Comparison of ENCODE assay signal across 8 cellular contexts in the genomic region with DNA sequence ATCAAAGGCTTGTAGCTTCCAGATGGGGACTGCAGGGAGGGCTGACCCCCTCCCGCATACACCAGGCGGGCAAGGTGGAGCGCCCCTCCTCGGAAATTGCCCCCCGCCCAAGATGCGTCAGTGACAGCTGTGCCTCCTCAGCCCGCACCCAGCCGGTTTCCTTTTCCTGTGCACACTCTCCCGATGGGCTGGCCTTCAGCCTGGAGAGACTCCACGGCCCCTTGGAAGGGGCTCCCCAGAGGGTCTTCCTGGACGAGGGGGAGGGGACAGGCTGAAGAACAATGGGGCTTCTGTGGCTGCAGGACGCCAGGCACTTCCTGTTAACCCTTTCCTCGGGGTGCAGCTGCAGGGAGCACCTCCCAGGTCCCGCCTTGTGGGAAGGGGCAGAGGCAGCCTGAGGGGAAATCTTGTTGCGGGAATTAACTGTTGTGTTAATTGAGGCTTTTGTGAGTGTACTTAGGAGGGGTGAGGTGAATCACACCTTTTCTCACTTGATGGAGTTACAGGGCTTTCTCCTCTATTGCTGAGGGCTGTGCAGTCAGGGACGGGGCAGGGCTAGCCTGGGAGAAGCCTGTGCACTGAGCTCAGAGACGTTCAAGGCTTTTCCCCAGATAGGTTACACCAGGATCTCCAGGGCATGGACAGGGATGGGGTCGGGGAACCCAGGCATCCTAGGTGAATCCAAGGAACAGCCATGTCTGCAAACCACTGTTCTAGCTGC. TPM values are rescaled to one million over a fixed set of nuclear protein-coding genes. Genes with fewer than 3 reads are reported as not detected.
DNase-seq lines count a peak whose midpoint lies in the region; ATAC-seq, FAIRE-seq and TF ChIP-seq lines count a peak whose summit lies in the region.

No MANE protein-coding gene starts in this region.

- no peaks in the 10 kb centered on the region for H3K36me3 ChIP-seq in aorta (ENCODE audit: control insufficient read depth in 1 of 2, insufficient read depth in 2 of 2, low read length in 1 of 2)

- WGBS in aorta, 2 donors: 18 to 25% methylated on average over 16 to 18 of the region's 18 CpGs

- peaks cover 79% of the 10 kb centered on the region for H3K4me1 Mint-ChIP-seq in activated CD4-positive, alpha-beta memory T cell treated with anti-CD3 and anti-CD28 coated beads, Interleukin-2, amount 10 ng/mL, durations not matched to agents 7 days and 5 days

- no peaks in the 10 kb centered on the region for H3K27me3 Mint-ChIP-seq in activated CD4-positive, alpha-beta memory T cell treated with anti-CD3 and anti-CD28 coated beads, Interleukin-2, amount 10 ng/mL, durations not matched to agents 7 days and 5 days

- no peaks in the 10 kb centered on the region for H3K9me3 Mint-ChIP-seq in activated CD4-positive, alpha-beta memory T cell treated with anti-CD3 and anti-CD28 coated beads, Interleukin-2, amount 10 ng/mL, durations not matched to agents 7 days and 5 days

- H3K27ac Mint-ChIP-seq in activated CD4-positive, alpha-beta memory T cell treated with anti-CD3 and anti-CD28 coated beads, Interleukin-2, amount 10 ng/mL, durations not matched to agents 7 days and 5 days: peak overlapping the region; percentile 99

- CTCF ChIA-PET in activated CD4-positive, alpha-beta memory T cell treated with anti-CD3 and anti-CD28 coated beads, Interleukin-2, amount 10 ng/mL, durations not matched to agents 7 days and 5 days (lab: Charles Lee): interaction anchor here (1.3 to 2.1 kb wide), 3 partner anchors 9 to 30 kb away, joined by 3 to 12 read pairs (median 7); no protein-coding TSS in a partner anchor

- DNase-seq in GM12891 (ENCODE audit: insufficient read length, low spot score) (no peak), NCI-H2227 (lab: John Stamatoyannopoulos, UW; ENCODE audit: unreplicated experiment) (peak; percentile 53), myocyte (ENCODE audit: low read depth) (peak; percentile 48), aorta (peak; percentile 72 to 84), dedifferentiated amniotic fluid mesenchymal stem cell (ENCODE audit: extremely low spot score) (no peak)
- DNase-seq in activated CD4-positive, alpha-beta memory T cell treated with anti-CD3 and anti-CD28 coated beads, Interleukin-2, amount 10 ng/mL, durations not matched to agents 7 days and 5 days: peak; percentile 51

- FAIRE-seq in GM12891 (lab: Jason Lieb, UNC): no peak

- no peak for TF ChIP-seq POLR2A in GM12891 (IDR thresholded peaks at IDR 0.05; ENCODE audit: low read depth, low read length)

- H3K4me1 ChIP-seq in aorta (ENCODE audit: control insufficient read depth in 1 of 2, insufficient read depth in 2 of 2, low read length in 2 of 2): no peaks in the 10 kb centered on the region

- peak overlapping the region; percentile 23 to 54 for H3K27ac ChIP-seq in aorta (ENCODE audit: low read depth in 1 of 2, low read length in 2 of 2)

- intact Hi-C loops in aorta (cut with DNase I): loop anchor here in 1 of 2 donors (5.0 kb wide), 1 partner anchor 43 kb away; no protein-coding TSS in a partner anchor

- peak; percentile 46 for ATAC-seq in esophagus mucosa
- ATAC-seq in aorta (ENCODE audit: low FRiP score): no peak
- no peak for ATAC-seq in GM19351 (IDR thresholded peaks at IDR 0.05; ENCODE audit: unreplicated experiment)

- peaks cover 12% of the 10 kb centered on the region for H3K36me3 Mint-ChIP-seq in activated CD4-positive, alpha-beta memory T cell treated with anti-CD3 and anti-CD28 coated beads, Interleukin-2, amount 10 ng/mL, durations not matched to agents 7 days and 5 days (ENCODE audit: low read depth)

- no peaks in the 10 kb centered on the region for H3K27me3 ChIP-seq in aorta (ENCODE audit: control insufficient read depth in 1 of 2, insufficient read depth in 2 of 2, low read length in 1 of 2)

- POLR2A ChIA-PET in activated CD4-positive, alpha-beta memory T cell treated with anti-CD3 and anti-CD28 coated beads, Interleukin-2, amount 10 ng/mL, durations not matched to agents 7 days and 5 days (lab: Charles Lee): interaction anchor here (1.8 to 12.6 kb wide), 9 partner anchors 8 to 375 kb away, joined by 4 to 335 read pairs (median 14); partner anchors contain the start of genes IER2, NACC1, STX10 and TRMT1

- H3K4me3 Mint-ChIP-seq in activated CD4-positive, alpha-beta memory T cell treated with anti-CD3 and anti-CD28 coated beads, Interleukin-2, amount 10 ng/mL, durations not matched to agents 7 days and 5 days: peak overlapping the region; percentile 89

- H3K9me3 ChIP-seq in aorta (ENCODE audit: control insufficient read depth, low read length): no peaks in the 10 kb centered on the region

- H3K4me3 ChIP-seq in aorta (ENCODE audit: low read length in 2 of 2): no peak overlapping the region

TF ChIP-seq in GM12891, 5 proteins besides CTCF, POLR2A, EP300 and RAD21:
- no peak for TF ChIP-seq POU2F2 (IDR thresholded peaks at IDR 0.05; ENCODE audit: low read depth, low read length)
- TF ChIP-seq SPI1 (IDR thresholded peaks at IDR 0.05; ENCODE audit: low read depth, low read length): peak; percentile 52; the same call in 1 of the 2 replicates

RNA-seq across cellular contexts. Expression of gene IER2, which starts 14.3 kb away (rescaled TPM):
- polyA plus RNA-seq in GM12891 (2012; ENCODE audit: low read depth, missing spikeins): 61.4 TPM
- 100 to 1,000 TPM; 231 to 234 TPM for total RNA-seq in activated CD4-positive, alpha-beta memory T cell treated with anti-CD3 and anti-CD28 coated beads, Interleukin-2, amount 10 ng/mL, durations not matched to agents 7 days and 5 days
- 97.7 TPM for total RNA-seq in esophagus mucosa
- total RNA-seq in myocyte: 20.8 and 21.8 TPM in 2 replicates
- 28.1 TPM for polyA plus RNA-seq in myocyte (2012)
- 100 to 1,000 TPM; 143 to 239 TPM for total RNA-seq in aorta
- 100 to 1,000 TPM in 1 of 2 donors, 10 to 100 TPM in 1; 39.7 to 269 TPM for polyA plus RNA-seq in aorta

RNA-seq across cellular contexts. Expression of gene STX10, which starts 14.4 kb away (rescaled TPM):
- 42.4 TPM for polyA plus RNA-seq in GM12891 (2012; ENCODE audit: low read depth, missing spikeins)
- total RNA-seq in activated CD4-positive, alpha-beta memory T cell treated with anti-CD3 and anti-CD28 coated beads, Interleukin-2, amount 10 ng/mL, durations not matched to agents 7 days and 5 days: 10 to 100 TPM; 69.0 to 72.2 TPM
- total RNA-seq in esophagus mucosa (46.0 TPM), myocyte (54.1 and 85.2 TPM in 2 replicates), aorta (10 to 100 TPM; 33.0 to 47.4 TPM)
- 80.6 TPM for polyA plus RNA-seq in myocyte (2012)
- polyA plus RNA-seq in aorta: 100 to 1,000 TPM in 1 of 2 donors, 10 to 100 TPM in 1; 70.5 to 105 TPM

RNA-seq across cellular contexts. Expression of gene NACC1, which starts 46.5 kb away (rescaled TPM):
- 24.0 TPM for polyA plus RNA-seq in GM12891 (2012; ENCODE audit: low read depth, missing spikeins)
- total RNA-seq in activated CD4-positive, alpha-beta memory T cell treated with anti-CD3 and anti-CD28 coated beads, Interleukin-2, amount 10 ng/mL, durations not matched to agents 7 days and 5 days: 10 to 100 TPM; 74.5 to 82.2 TPM
- total RNA-seq in esophagus mucosa (40.0 TPM), myocyte (59.7 and 66.2 TPM in 2 replicates), aorta (10 to 100 TPM; 26.0 to 37.4 TPM)
- 42.8 TPM for polyA plus RNA-seq in myocyte (2012)
- 1 to 10 TPM; 5.0 to 7.8 TPM for polyA plus RNA-seq in aorta

RNA-seq across cellular contexts. Expression of gene TRMT1, which starts 48.0 kb away (rescaled TPM):
- 39.2 TPM for polyA plus RNA-seq in GM12891 (2012; ENCODE audit: low read depth, missing spikeins)
- 10 to 100 TPM; 29.4 to 29.7 TPM for total RNA-seq in activated CD4-positive, alpha-beta memory T cell treated with anti-CD3 and anti-CD28 coated beads, Interleukin-2, amount 10 ng/mL, durations not matched to agents 7 days and 5 days
- total RNA-seq in esophagus mucosa (23.8 TPM), myocyte (23.3 and 30.0 TPM in 2 replicates), aorta (10 to 100 TPM; 23.9 to 26.5 TPM)
- polyA plus RNA-seq in myocyte (2012): 20.0 TPM
- polyA plus RNA-seq in aorta: 10 to 100 TPM; 17.9 to 62.2 TPM

Comparison
In these comparisons a context has a peak if more than half of its experiments do, and no peak if none do; other contexts are left out.
1. DNase-seq: peak in NCI-H2227 (single experiment), activated CD4-positive, alpha-beta memory T cell treated with anti-CD3 and anti-CD28 coated beads, Interleukin-2, amount 10 ng/mL, durations not matched to agents 7 days and 5 days (single experiment), myocyte (single experiment) and aorta (2 of 2); none in GM12891 (single experiment) and dedifferentiated amniotic fluid mesenchymal stem cell (single experiment).